ENCODE assay signal across 1 cellular context in genomic region chr2:38794235-38794946, GRCh38.
TF ChIP-seq lines count a peak whose summit lies in the region.

No MANE protein-coding gene starts in this region.

TF ChIP-seq in A549, 52 proteins besides CTCF, POLR2A, EP300 and RAD21 (continued from another document):
- TF ChIP-seq HES2 (IDR thresholded peaks at IDR 0.05) (no peak), GATA3 (IDR thresholded peaks at IDR 0.05; ENCODE audit: borderline replicate concordance) (no peak), SREBF2 (IDR thresholded peaks at IDR 0.05) (no peak), RNF2 (IDR thresholded peaks at IDR 0.05; ENCODE audit: borderline replicate concordance, low read depth) (no peak), BHLHE40 (IDR thresholded peaks at IDR 0.05; ENCODE audit: low read depth, low read length) (no peak), USF2 (IDR thresholded peaks at IDR 0.05) (no peak), CHD2 (IDR thresholded peaks at IDR 0.05; ENCODE audit: low read length, partially characterized antibody) (no peak), E2F6 (IDR thresholded peaks at IDR 0.05; ENCODE audit: borderline replicate concordance, low read depth) (no peak), TP53 (CRISPR knock-in tag; IDR thresholded peaks at IDR 0.05) (no peak), PBX3 (IDR thresholded peaks at IDR 0.05) (no peak)
